ENCODE assay signal across 28 cellular contexts in genomic region chr11:38756537-38756936, GRCh38.
"Had no signal": no experiment of that assay in that cellular context is flagged by ENCODE, and none has a peak within 500 bp of the region (broad histone marks: within the 10 kb centered on the region; RNA-seq: fewer than 3 reads in every experiment).

No MANE protein-coding gene starts in this region.

- ATAC-seq: natural killer cell treated with Interleukin-12 subunit alpha and Interleukin-12 subunit beta and Interleukin-15 and Interleukin-18, amount 100 ng/mL, for 72 hours; pancreas; psoas muscle; right cardiac atrium; right lobe of liver; stimulated activated effector memory CD8-positive, alpha-beta T cell treated with anti-CD3 and anti-CD28 coated beads, Interleukin-12 subunit alpha, Interleukin-12 subunit beta, amount 100 ng/mL, for 72 hours; stimulated activated naive B cell treated with anti-CD40 and anti-IgM and Interleukin-4, amounts not matched to agents 10 μg/mL and 1 μg/mL and 100 μg/mL, for 72 hours had no signal

- H3K27ac ChIP-seq: neutrophil, pancreas, psoas muscle, right lobe of liver, sigmoid colon, stomach, thoracic aorta, thyroid gland, tibial nerve, upper lobe of left lung, vagina had no signal

- H3K4me3 ChIP-seq: pancreas, psoas muscle, right lobe of liver, sigmoid colon, stomach, thoracic aorta, thyroid gland, tibial nerve, upper lobe of left lung, vagina had no signal

- H3K4me1 Mint-ChIP-seq: nephron progenitor cell; stimulated activated effector memory CD8-positive, alpha-beta T cell treated with anti-CD3 and anti-CD28 coated beads, Interleukin-12 subunit alpha, Interleukin-12 subunit beta, amount 100 ng/mL, for 72 hours; stimulated activated naive B cell treated with anti-CD40 and anti-IgM and Interleukin-4, amounts not matched to agents 10 μg/mL and 1 μg/mL and 100 μg/mL, for 72 hours had no signal

- FAIRE-seq: pancreas, small intestine, urothelium cell line had no signal

- H3K9me3 Mint-ChIP-seq: nephron progenitor cell had no signal

- H3K36me3 Mint-ChIP-seq: natural killer cell treated with Interleukin-12 subunit alpha and Interleukin-12 subunit beta and Interleukin-15 and Interleukin-18, amount 100 ng/mL, for 72 hours; stimulated activated effector memory CD8-positive, alpha-beta T cell treated with anti-CD3 and anti-CD28 coated beads, Interleukin-12 subunit alpha, Interleukin-12 subunit beta, amount 100 ng/mL, for 72 hours; stimulated activated naive B cell treated with anti-CD40 and anti-IgM and Interleukin-4, amounts not matched to agents 10 μg/mL and 1 μg/mL and 100 μg/mL, for 72 hours had no signal

- H3K9me3 ChIP-seq: neutrophil, pancreas, psoas muscle, right lobe of liver, sigmoid colon, stomach, thoracic aorta, thyroid gland, upper lobe of left lung, vagina had no signal

- H3K27me3 ChIP-seq: neutrophil, pancreas, right lobe of liver, sigmoid colon, stomach, thyroid gland, tibial nerve, upper lobe of left lung, vagina had no signal

- H3K36me3 ChIP-seq: neutrophil, pancreas, right lobe of liver, sigmoid colon, stomach, thoracic aorta, thyroid gland, tibial nerve, upper lobe of left lung, vagina had no signal

- H3K4me1 ChIP-seq: psoas muscle, right lobe of liver, sigmoid colon, stomach, thyroid gland, tibial nerve, upper lobe of left lung, vagina had no signal

- H3K27ac Mint-ChIP-seq: natural killer cell treated with Interleukin-12 subunit alpha and Interleukin-12 subunit beta and Interleukin-15 and Interleukin-18, amount 100 ng/mL, for 72 hours; nephron progenitor cell; progenitor cell of endocrine pancreas; stimulated activated effector memory CD8-positive, alpha-beta T cell treated with anti-CD3 and anti-CD28 coated beads, Interleukin-12 subunit alpha, Interleukin-12 subunit beta, amount 100 ng/mL, for 72 hours; stimulated activated naive B cell treated with anti-CD40 and anti-IgM and Interleukin-4, amounts not matched to agents 10 μg/mL and 1 μg/mL and 100 μg/mL, for 72 hours; stimulated activated naive CD8-positive, alpha-beta T cell treated with anti-CD3 and anti-CD28 coated beads, Interleukin-15, Interleukin-2, amounts not matched to agents 100 ng/mL and 50 ng/mL, for 24 hours had no signal

- DNase-seq: nephron progenitor cell; nucleus accumbens; pancreas; psoas muscle; right cardiac atrium; right lobe of liver; sigmoid colon; small intestine; stimulated activated CD4-positive, alpha-beta T cell treated with anti-CD3 and anti-CD28 coated beads, Interleukin-15, amount 100 ng/mL, for 24 hours; stimulated activated CD4-positive, alpha-beta T cell treated with anti-CD3 and anti-CD28 coated beads, Interleukin-2, amount 100 ng/mL, for 24 hours; stimulated activated CD4-positive, alpha-beta T cell treated with anti-CD3 and anti-CD28 coated beads, Interleukin-2, amount 100 ng/mL, for 48 hours; stimulated activated CD4-positive, alpha-beta T cell treated with anti-CD3 and anti-CD28 coated beads, Interleukin-4, amount 100 ng/mL, for 24 hours; stimulated activated naive B cell treated with anti-CD40 and anti-IgM and Interleukin-4, amounts not matched to agents 10 μg/mL and 1 μg/mL and 100 μg/mL, for 72 hours; stimulated activated naive CD4-positive, alpha-beta T cell treated with Interleukin-2 at 50 U/mL for 16 hours; stomach; thyroid gland; trophoblast cell; upper lobe of left lung had no signal

- H3K27me3 Mint-ChIP-seq: natural killer cell treated with Interleukin-12 subunit alpha and Interleukin-12 subunit beta and Interleukin-15 and Interleukin-18, amount 100 ng/mL, for 72 hours; progenitor cell of endocrine pancreas; stimulated activated naive B cell treated with anti-CD40 and anti-IgM and Interleukin-4, amounts not matched to agents 10 μg/mL and 1 μg/mL and 100 μg/mL, for 72 hours; stimulated activated naive CD8-positive, alpha-beta T cell treated with anti-CD3 and anti-CD28 coated beads, Interleukin-15, Interleukin-2, amounts not matched to agents 100 ng/mL and 50 ng/mL, for 24 hours had no signal

- H3K4me3 Mint-ChIP-seq: natural killer cell treated with Interleukin-12 subunit alpha and Interleukin-12 subunit beta and Interleukin-15 and Interleukin-18, amount 100 ng/mL, for 72 hours; nephron progenitor cell; neural crest cell; stimulated activated effector memory CD8-positive, alpha-beta T cell treated with anti-CD3 and anti-CD28 coated beads, Interleukin-12 subunit alpha, Interleukin-12 subunit beta, amount 100 ng/mL, for 72 hours; stimulated activated naive B cell treated with anti-CD40 and anti-IgM and Interleukin-4, amounts not matched to agents 10 μg/mL and 1 μg/mL and 100 μg/mL, for 72 hours; stimulated activated naive CD8-positive, alpha-beta T cell treated with anti-CD3 and anti-CD28 coated beads, Interleukin-15, Interleukin-2, amounts not matched to agents 100 ng/mL and 50 ng/mL, for 24 hours had no signal
